10 cellular contexts compared by ENCODE assay signal in the genomic region with DNA sequence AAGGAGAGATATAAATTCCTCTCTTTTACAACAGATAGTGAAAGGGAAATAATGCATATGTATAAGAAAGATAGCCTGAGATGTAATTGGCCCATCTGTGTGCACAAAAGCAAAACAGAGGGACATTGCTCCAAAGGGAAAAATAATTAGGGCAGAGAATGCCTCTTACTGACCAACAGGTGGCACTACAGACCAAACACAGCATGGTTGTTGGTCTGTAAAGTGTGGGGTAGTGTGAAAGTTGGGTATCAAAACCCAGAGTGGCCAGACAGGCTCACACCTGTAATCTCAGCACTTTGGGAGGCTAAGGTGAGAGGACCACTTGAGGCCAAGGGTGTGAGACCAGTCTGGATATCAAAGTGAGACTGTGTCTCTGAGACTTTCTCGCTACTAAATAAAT. TPM values are rescaled to one million over a fixed set of nuclear protein-coding genes. Genes with fewer than 3 reads are reported as not detected.
A peak's percentile ranks its signal among the peaks of the same experiment; 100 is the strongest.
DNase-seq lines count a peak whose midpoint lies in the region; ATAC-seq and TF ChIP-seq lines count a peak whose summit lies in the region.
"Had no signal": no experiment of that assay in that cellular context is flagged by ENCODE, and none has a peak within 500 bp of the region (broad histone marks: within the 10 kb centered on the region; RNA-seq: fewer than 3 reads in every experiment).

No MANE protein-coding gene starts in this region.

- no peak for TF ChIP-seq POLR2A in sigmoid colon (IDR thresholded peaks at IDR 0.05)

- no peaks in the 10 kb centered on the region for H3K27me3 ChIP-seq in sigmoid colon
- H3K27me3 ChIP-seq: vagina had no signal

- no peak overlapping the region for H3K27ac ChIP-seq in sigmoid colon
- H3K27ac ChIP-seq: vagina had no signal

- intact Hi-C loops in sigmoid colon (cut with DNase I) = loop anchor here (10.0 kb wide), 1 partner anchor 1049 kb away; a partner anchor contains a TSS

- peaks cover 0 to 11% (median 4%) of the 10 kb centered on the region in 4 donors for H3K4me1 ChIP-seq in sigmoid colon

- 93 to 98% methylated on average over 1 of the region's 1 CpG for WGBS in sigmoid colon, 2 donors

- ATAC-seq in activated T-helper 17 cell treated with anti-CD3 and anti-CD28 coated beads, Interleukin-2, amount 50 U/mL, for 72 hours (replicated peaks) = no peak
- no peak for ATAC-seq in GM21529 (IDR thresholded peaks at IDR 0.05; ENCODE audit: unreplicated experiment)

- H3K9me3 Mint-ChIP-seq in glutamatergic neuron (ENCODE audit: unreplicated experiment) = peaks cover 8% of the 10 kb centered on the region
- no peaks in the 10 kb centered on the region for H3K9me3 Mint-ChIP-seq in activated T-helper 17 cell treated with anti-CD3 and anti-CD28 coated beads, Interleukin-2, amount 50 U/mL, for 72 hours

- no peak for TF ChIP-seq EP300 in sigmoid colon (IDR thresholded peaks at IDR 0.05)

- H3K9me3 ChIP-seq in sigmoid colon = no peaks in the 10 kb centered on the region
- H3K9me3 ChIP-seq: vagina had no signal

- H3K27ac Mint-ChIP-seq in glutamatergic neuron (ENCODE audit: unreplicated experiment) = no peak overlapping the region
- H3K27ac Mint-ChIP-seq in activated T-helper 17 cell treated with anti-CD3 and anti-CD28 coated beads, Interleukin-2, amount 50 U/mL, for 72 hours = no peak overlapping the region

- H3K4me3 Mint-ChIP-seq in glutamatergic neuron (ENCODE audit: unreplicated experiment) = no peak overlapping the region
- no peak overlapping the region for H3K4me3 Mint-ChIP-seq in activated T-helper 17 cell treated with anti-CD3 and anti-CD28 coated beads, Interleukin-2, amount 50 U/mL, for 72 hours

- no peaks in the 10 kb centered on the region for H3K36me3 ChIP-seq in sigmoid colon
- H3K36me3 ChIP-seq: vagina had no signal

- H3K27me3 Mint-ChIP-seq in glutamatergic neuron (ENCODE audit: unreplicated experiment) = peaks cover 5% of the 10 kb centered on the region
- H3K27me3 Mint-ChIP-seq in activated T-helper 17 cell treated with anti-CD3 and anti-CD28 coated beads, Interleukin-2, amount 50 U/mL, for 72 hours = no peaks in the 10 kb centered on the region

- H3K36me3 Mint-ChIP-seq in glutamatergic neuron (ENCODE audit: unreplicated experiment) = no peaks in the 10 kb centered on the region
- peaks cover 8% of the 10 kb centered on the region for H3K36me3 Mint-ChIP-seq in activated T-helper 17 cell treated with anti-CD3 and anti-CD28 coated beads, Interleukin-2, amount 50 U/mL, for 72 hours (ENCODE audit: low read depth)

- DNase-seq in AG10803 (ENCODE audit: low read depth) (no peak), RPMI7951 (ENCODE audit: low read depth) (peak; percentile 35), glutamatergic neuron (no peak), sigmoid colon (no peak)
- DNase-seq in stimulated activated naive CD4-positive, alpha-beta T cell treated with Interleukin-2 at 50 U/mL for 16 hours (lab: John Stamatoyannopoulos, UW) = no peak
- DNase-seq: retina had no signal

- peaks cover 9% of the 10 kb centered on the region for H3K4me1 Mint-ChIP-seq in glutamatergic neuron (ENCODE audit: low read depth, unreplicated experiment)
- peaks cover 8% of the 10 kb centered on the region for H3K4me1 Mint-ChIP-seq in activated T-helper 17 cell treated with anti-CD3 and anti-CD28 coated beads, Interleukin-2, amount 50 U/mL, for 72 hours

- TF ChIP-seq CTCF in AG10803 (conservative IDR thresholded peaks at IDR 0.05; ENCODE audit: low read length) = peak; percentile 41
- TF ChIP-seq CTCF in GM12872 (IDR thresholded peaks at IDR 0.05; ENCODE audit: insufficient read depth, low read depth, low read length) = peak; percentile 63
- peak; percentile 45 for TF ChIP-seq CTCF in glutamatergic neuron (IDR thresholded peaks at IDR 0.05; ENCODE audit: partially characterized antibody, unreplicated experiment)
- no peak for TF ChIP-seq CTCF in sigmoid colon (IDR thresholded peaks at IDR 0.05)

- H3K4me3 ChIP-seq in AG10803 (ENCODE audit: low read length) = no peak overlapping the region
- H3K4me3 ChIP-seq in sigmoid colon = no peak overlapping the region
- H3K4me3 ChIP-seq: vagina had no signal

RNA-seq across cellular contexts. Expression of a gene that starts 4.5 kb away (rescaled TPM):
- total RNA-seq in RPMI7951 (2014; rRNA removed; shearing (Covaris generic)) = 7.0 and 10.4 TPM in 2 replicates
- total RNA-seq in glutamatergic neuron (ENCODE audit: unreplicated experiment) (35.5 TPM), sigmoid colon (10 to 100 TPM; 12.5 to 18.3 (median 12.8) TPM)
- total RNA-seq in activated T-helper 17 cell treated with anti-CD3 and anti-CD28 coated beads, Interleukin-2, amount 50 U/mL, for 72 hours = 10 to 100 TPM; 19.1 to 39.3 TPM
- polyA plus RNA-seq in sigmoid colon = 10 to 100 TPM in 1 of 3 donors, 1 to 10 TPM in 2; 6.6 to 10.6 (median 6.9) TPM

RNA-seq across cellular contexts. Expression of a gene that starts 6.6 kb away (rescaled TPM):
- 30.2 and 33.0 TPM in 2 replicates for total RNA-seq in RPMI7951 (2014; rRNA removed; shearing (Covaris generic))
- total RNA-seq in glutamatergic neuron (ENCODE audit: unreplicated experiment) = 21.9 TPM
- 10 to 100 TPM; 22.0 to 28.4 TPM for total RNA-seq in activated T-helper 17 cell treated with anti-CD3 and anti-CD28 coated beads, Interleukin-2, amount 50 U/mL, for 72 hours
- total RNA-seq in sigmoid colon = 10 to 100 TPM; 11.7 to 20.8 (median 15.7) TPM
- 10 to 100 TPM in 1 of 3 donors, 1 to 10 TPM in 2; 5.4 to 20.1 (median 6.9) TPM for polyA plus RNA-seq in sigmoid colon

Comparison
In these comparisons a context has a peak if more than half of its experiments do, and no peak if none do; other contexts are left out.
1. CTCF ChIP-seq: peak in AG10803 (single experiment), GM12872 (single experiment) and glutamatergic neuron (single experiment); none in sigmoid colon (0 of 4).